ENCODE assay signal across 7 cellular contexts in genomic region chr12:94650143-94651056, GRCh38. TPM values are rescaled to one million over a fixed set of nuclear protein-coding genes. Genes with fewer than 3 reads are reported as not detected.
DNase-seq lines count a peak whose midpoint lies in the region; ATAC-seq, FAIRE-seq and TF ChIP-seq lines count a peak whose summit lies in the region.

A gene with protein sequence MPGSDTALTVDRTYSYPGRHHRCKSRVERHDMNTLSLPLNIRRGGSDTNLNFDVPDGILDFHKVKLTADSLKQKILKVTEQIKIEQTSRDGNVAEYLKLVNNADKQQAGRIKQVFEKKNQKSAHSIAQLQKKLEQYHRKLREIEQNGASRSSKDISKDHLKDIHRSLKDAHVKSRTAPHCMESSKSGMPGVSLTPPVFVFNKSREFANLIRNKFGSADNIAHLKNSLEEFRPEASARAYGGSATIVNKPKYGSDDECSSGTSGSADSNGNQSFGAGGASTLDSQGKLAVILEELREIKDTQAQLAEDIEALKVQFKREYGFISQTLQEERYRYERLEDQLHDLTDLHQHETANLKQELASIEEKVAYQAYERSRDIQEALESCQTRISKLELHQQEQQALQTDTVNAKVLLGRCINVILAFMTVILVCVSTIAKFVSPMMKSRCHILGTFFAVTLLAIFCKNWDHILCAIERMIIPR (minus strand): TSS chr12:94650557. CDS start chr12:94650430, 127 bp downstream.

- intact Hi-C loops in activated T-helper 2 cell treated with anti-CD3 and anti-CD28 coated beads, Interferon-gamma antibody, Interleukin-2, Interleukin-4, amounts not matched to agents 10 μg/mL and 5 μg/mL and 100 μg/mL, durations not matched to agents 14 hours and 24 hours and 36 hours (cut with micrococcal nuclease) = no loop called here
- intact Hi-C loops in vagina (cut with DNase I) = no loop called here

- peak within 1 kb of the TSS; percentile 76 for H3K4me3 Mint-ChIP-seq in activated T-helper 2 cell treated with anti-CD3 and anti-CD28 coated beads, Interferon-gamma antibody, Interleukin-2, Interleukin-4, amounts not matched to agents 10 μg/mL and 5 μg/mL and 100 μg/mL, durations not matched to agents 14 hours and 24 hours and 36 hours (ENCODE audit: low read depth)
- H3K4me3 Mint-ChIP-seq in natural killer cell treated with Interleukin-12 subunit alpha and Interleukin-12 subunit beta and Interleukin-15 and Interleukin-18, amount 100 ng/mL, for 72 hours = peak within 1 kb of the TSS; percentile 85

- TF ChIP-seq CTCF in GM10266 (IDR thresholded peaks at IDR 0.05; ENCODE audit: control insufficient read depth, insufficient read depth, low read depth, missing control alignments) (no peak), LNCaP clone FGC (IDR thresholded peaks at IDR 0.05; ENCODE audit: control insufficient read depth, extremely low read depth, insufficient read depth) (no peak), vagina (IDR thresholded peaks at IDR 0.05) (no peak)

- TF ChIP-seq POLR2A in vagina (IDR thresholded peaks at IDR 0.05) = peak in 1 of 2 donors; percentile 42

- H3K27ac Mint-ChIP-seq in activated T-helper 2 cell treated with anti-CD3 and anti-CD28 coated beads, Interferon-gamma antibody, Interleukin-2, Interleukin-4, amounts not matched to agents 10 μg/mL and 5 μg/mL and 100 μg/mL, durations not matched to agents 14 hours and 24 hours and 36 hours = no peak within 1 kb of the TSS
- H3K27ac Mint-ChIP-seq in natural killer cell treated with Interleukin-12 subunit alpha and Interleukin-12 subunit beta and Interleukin-15 and Interleukin-18, amount 100 ng/mL, for 72 hours = peak within 1 kb of the TSS; percentile 33 to 63

- no peaks in the 10 kb centered on the region for H3K36me3 ChIP-seq in vagina

- no peaks in the 10 kb centered on the region for H3K36me3 Mint-ChIP-seq in activated T-helper 2 cell treated with anti-CD3 and anti-CD28 coated beads, Interferon-gamma antibody, Interleukin-2, Interleukin-4, amounts not matched to agents 10 μg/mL and 5 μg/mL and 100 μg/mL, durations not matched to agents 14 hours and 24 hours and 36 hours (ENCODE audit: low read depth)
- no peaks in the 10 kb centered on the region for H3K36me3 Mint-ChIP-seq in natural killer cell treated with Interleukin-12 subunit alpha and Interleukin-12 subunit beta and Interleukin-15 and Interleukin-18, amount 100 ng/mL, for 72 hours

- no peaks in the 10 kb centered on the region for H3K27me3 ChIP-seq in vagina

- ATAC-seq in GM21717 (IDR thresholded peaks at IDR 0.05; ENCODE audit: unreplicated experiment) = peak; percentile 66
- peak; percentile 84 to 90 for ATAC-seq in natural killer cell treated with Interleukin-12 subunit alpha and Interleukin-12 subunit beta and Interleukin-15 and Interleukin-18, amount 100 ng/mL, for 72 hours

- H3K4me3 ChIP-seq in LNCaP clone FGC (ENCODE audit: low read depth, low read length) (peak within 1 kb of the TSS; percentile 35), vagina (peak within 1 kb of the TSS; percentile 71 to 86)

- peak within 1 kb of the TSS; percentile 86 for H3K27ac ChIP-seq in vagina

- H3K4me1 ChIP-seq in vagina = no peaks in the 10 kb centered on the region

- FAIRE-seq in frontal cortex (lab: Jason Lieb, UNC) = no peak

- H3K9me3 ChIP-seq in vagina = no peaks in the 10 kb centered on the region

- peak; percentile 72 for DNase-seq in GM10266 (ENCODE audit: extremely low spot score)
- DNase-seq in LNCaP clone FGC (ENCODE audit: low read depth) = no peak
- no peak for DNase-seq in activated T-helper 2 cell treated with anti-CD3 and anti-CD28 coated beads, Interferon-gamma antibody, Interleukin-2, Interleukin-4, amounts not matched to agents 10 μg/mL and 5 μg/mL and 100 μg/mL, durations not matched to agents 14 hours and 24 hours and 36 hours (ENCODE audit: low spot score)
- DNase-seq in frontal cortex (ENCODE audit: low spot score in 2 of 2) = peak; percentile 80 to 87
- DNase-seq in natural killer cell treated with Interleukin-12 subunit alpha and Interleukin-12 subunit beta and Interleukin-15 and Interleukin-18, amount 100 ng/mL, for 72 hours (ENCODE audit: low spot score) = no peak
- no peak for DNase-seq in vagina (ENCODE audit: extremely low spot score in 2 of 2)

- H3K9me3 Mint-ChIP-seq in activated T-helper 2 cell treated with anti-CD3 and anti-CD28 coated beads, Interferon-gamma antibody, Interleukin-2, Interleukin-4, amounts not matched to agents 10 μg/mL and 5 μg/mL and 100 μg/mL, durations not matched to agents 14 hours and 24 hours and 36 hours = no peaks in the 10 kb centered on the region
- H3K9me3 Mint-ChIP-seq in natural killer cell treated with Interleukin-12 subunit alpha and Interleukin-12 subunit beta and Interleukin-15 and Interleukin-18, amount 100 ng/mL, for 72 hours = no peaks in the 10 kb centered on the region

- H3K4me1 Mint-ChIP-seq in activated T-helper 2 cell treated with anti-CD3 and anti-CD28 coated beads, Interferon-gamma antibody, Interleukin-2, Interleukin-4, amounts not matched to agents 10 μg/mL and 5 μg/mL and 100 μg/mL, durations not matched to agents 14 hours and 24 hours and 36 hours (ENCODE audit: low read depth) = peaks cover 14% of the 10 kb centered on the region
- peaks cover 30 to 34% of the 10 kb centered on the region in 2 donors for H3K4me1 Mint-ChIP-seq in natural killer cell treated with Interleukin-12 subunit alpha and Interleukin-12 subunit beta and Interleukin-15 and Interleukin-18, amount 100 ng/mL, for 72 hours (ENCODE audit: low read depth in 2 of 2)

- peaks cover 69% of the 10 kb centered on the region for H3K27me3 Mint-ChIP-seq in activated T-helper 2 cell treated with anti-CD3 and anti-CD28 coated beads, Interferon-gamma antibody, Interleukin-2, Interleukin-4, amounts not matched to agents 10 μg/mL and 5 μg/mL and 100 μg/mL, durations not matched to agents 14 hours and 24 hours and 36 hours (ENCODE audit: low read depth)
- no peaks in the 10 kb centered on the region for H3K27me3 Mint-ChIP-seq in natural killer cell treated with Interleukin-12 subunit alpha and Interleukin-12 subunit beta and Interleukin-15 and Interleukin-18, amount 100 ng/mL, for 72 hours

RNA-seq across cellular contexts. Expression of the gene that starts here (rescaled TPM):
- total RNA-seq in activated T-helper 2 cell treated with anti-CD3 and anti-CD28 coated beads, Interferon-gamma antibody, Interleukin-2, Interleukin-4, amounts not matched to agents 10 μg/mL and 5 μg/mL and 100 μg/mL, durations not matched to agents 14 hours and 24 hours and 36 hours = 0.05 and 0.14 TPM in 2 replicates
- total RNA-seq in frontal cortex (9.0 TPM), vagina (11.5 TPM)
- total RNA-seq in natural killer cell treated with Interleukin-12 subunit alpha and Interleukin-12 subunit beta and Interleukin-15 and Interleukin-18, amount 100 ng/mL, for 72 hours = 1 to 10 TPM; 1.8 to 3.5 TPM

Comparison
In these comparisons a context has a peak if more than half of its experiments do, and no peak if none do; other contexts are left out.
1. DNase-seq: peak in GM10266 (single experiment) and frontal cortex (2 of 2); none in LNCaP clone FGC (single experiment), activated T-helper 2 cell treated with anti-CD3 and anti-CD28 coated beads, Interferon-gamma antibody, Interleukin-2, Interleukin-4, amounts not matched to agents 10 μg/mL and 5 μg/mL and 100 μg/mL, durations not matched to agents 14 hours and 24 hours and 36 hours (single experiment), natural killer cell treated with Interleukin-12 subunit alpha and Interleukin-12 subunit beta and Interleukin-15 and Interleukin-18, amount 100 ng/mL, for 72 hours (single experiment) and vagina (0 of 2).